Comparison of ENCODE assay signal across 1 cellular context in the genomic region with DNA sequence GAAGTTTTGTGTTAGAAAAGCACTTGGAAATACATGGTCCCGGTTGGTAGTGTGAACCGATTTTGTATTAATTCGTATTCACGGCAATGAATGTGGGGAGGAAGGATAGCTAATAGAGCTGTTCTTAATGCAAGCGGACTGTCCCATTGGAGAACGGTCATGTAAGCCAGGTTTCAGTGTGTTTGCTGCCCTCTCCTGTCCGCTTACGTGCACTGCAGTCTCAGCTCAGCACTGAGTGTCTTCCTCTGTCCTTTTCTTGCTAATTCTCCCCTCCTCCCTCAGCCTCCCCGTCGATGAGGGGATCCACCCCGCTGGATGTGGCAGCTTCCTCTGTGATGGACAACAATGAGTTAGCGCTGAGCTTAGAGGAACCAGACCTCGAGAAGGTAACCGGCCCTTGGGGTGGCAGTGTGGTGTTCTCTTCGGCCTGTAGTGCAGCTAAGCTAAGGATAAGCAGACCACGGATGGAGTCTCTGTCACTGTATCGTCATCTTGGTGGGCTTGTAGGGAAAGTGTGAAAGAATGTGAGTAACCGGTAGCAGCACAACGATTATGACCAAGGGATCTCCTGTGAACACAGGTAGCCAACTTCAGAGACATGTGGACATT.
TF ChIP-seq lines count a peak whose summit lies in the region.

No MANE protein-coding gene starts in this region.

TF ChIP-seq in HCT116, 20 proteins besides CTCF, POLR2A, EP300 and RAD21 (continued from another document):
- TF ChIP-seq, protein P1, sequence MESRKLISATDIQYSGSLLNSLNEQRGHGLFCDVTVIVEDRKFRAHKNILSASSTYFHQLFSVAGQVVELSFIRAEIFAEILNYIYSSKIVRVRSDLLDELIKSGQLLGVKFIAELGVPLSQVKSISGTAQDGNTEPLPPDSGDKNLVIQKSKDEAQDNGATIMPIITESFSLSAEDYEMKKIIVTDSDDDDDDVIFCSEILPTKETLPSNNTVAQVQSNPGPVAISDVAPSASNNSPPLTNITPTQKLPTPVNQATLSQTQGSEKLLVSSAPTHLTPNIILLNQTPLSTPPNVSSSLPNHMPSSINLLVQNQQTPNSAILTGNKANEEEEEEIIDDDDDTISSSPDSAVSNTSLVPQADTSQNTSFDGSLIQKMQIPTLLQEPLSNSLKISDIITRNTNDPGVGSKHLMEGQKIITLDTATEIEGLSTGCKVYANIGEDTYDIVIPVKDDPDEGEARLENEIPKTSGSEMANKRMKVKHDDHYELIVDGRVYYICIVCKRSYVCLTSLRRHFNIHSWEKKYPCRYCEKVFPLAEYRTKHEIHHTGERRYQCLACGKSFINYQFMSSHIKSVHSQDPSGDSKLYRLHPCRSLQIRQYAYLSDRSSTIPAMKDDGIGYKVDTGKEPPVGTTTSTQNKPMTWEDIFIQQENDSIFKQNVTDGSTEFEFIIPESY (IDR thresholded peaks at IDR 0.05; ENCODE audit: extremely low read depth, insufficient replicate concordance, low read length), result no peak
